19 cellular contexts compared by ENCODE assay signal in the genomic region with DNA sequence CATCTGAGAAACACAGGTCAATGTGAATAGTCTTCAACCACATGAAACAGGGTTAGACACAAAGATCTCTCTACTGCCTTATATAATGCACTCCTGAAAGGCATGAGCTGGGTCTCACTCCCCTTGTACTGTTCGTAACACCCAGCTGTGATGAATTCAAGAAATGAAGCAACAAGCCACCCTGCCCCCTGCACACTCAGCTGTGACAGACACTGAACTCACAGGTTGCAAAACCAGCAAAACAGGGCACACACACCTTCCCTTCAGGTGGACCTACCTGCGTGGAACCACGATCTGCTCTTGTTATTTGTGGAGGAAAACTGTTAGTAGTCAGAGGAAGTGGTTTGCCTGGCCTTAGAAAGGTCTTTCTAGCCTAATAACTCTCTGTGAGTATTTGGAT.
"Had no signal": no experiment of that assay in that cellular context is flagged by ENCODE, and none has a peak within 500 bp of the region (broad histone marks: within the 10 kb centered on the region; RNA-seq: fewer than 3 reads in every experiment).

No MANE protein-coding gene starts in this region.

- FAIRE-seq: kidney had no signal

- H3K36me3 ChIP-seq: cardiac muscle cell, heart right ventricle, lower lobe of right lung, ovary, tibial nerve, uterus had no signal

- H3K9me3 ChIP-seq: lower lobe of right lung, uterus had no signal

- H3K4me3 ChIP-seq: cardiac muscle cell, heart right ventricle, lower lobe of right lung, ovary, tibial nerve, uterus had no signal

- H3K4me1 ChIP-seq: lower lobe of right lung, uterus had no signal

- DNase-seq: activated CD4-positive, alpha-beta memory T cell treated with anti-CD3 and anti-CD28 coated beads, Interleukin-2, amount 10 ng/mL, durations not matched to agents 7 days and 5 days; activated CD4-positive, alpha-beta T cell treated with anti-CD3 and anti-CD28 coated beads, Interleukin-2, amount 10 ng/mL, durations not matched to agents 24 days and 14 days; activated CD8-positive, alpha-beta memory T cell treated with anti-CD3 and anti-CD28 coated beads, Interleukin-2, amount 10 ng/mL, durations not matched to agents 7 days and 5 days; activated effector memory CD4-positive, alpha-beta T cell treated with anti-CD3 and anti-CD28 coated beads, Interleukin-2, amount 50 U/mL, for 16 hours; activated naive CD4-positive, alpha-beta T cell treated with anti-CD3 and anti-CD28 coated beads, Interleukin-2, amount 50 U/mL, for 16 hours; activated naive CD8-positive, alpha-beta T cell treated with anti-CD3 and anti-CD28 coated beads, Interleukin-2, amount 50 U/mL, for 24 hours; activated T-cell treated with anti-CD3 and anti-CD28 coated beads for 4 hours; effector CD8-positive, alpha-beta T cell; heart right ventricle; kidney; lower lobe of right lung; mesendoderm; ovary; right cardiac atrium; stimulated activated CD4-positive, alpha-beta T cell treated with anti-CD3 and anti-CD28 coated beads, Interleukin-1b, Interleukin-23, amount 100 ng/mL, for 48 hours; uterus had no signal

- H3K27ac ChIP-seq: cardiac muscle cell, heart right ventricle, lower lobe of right lung, ovary, tibial nerve, uterus, VCaP had no signal
